2 cellular contexts compared by ENCODE assay signal in the genomic region with DNA sequence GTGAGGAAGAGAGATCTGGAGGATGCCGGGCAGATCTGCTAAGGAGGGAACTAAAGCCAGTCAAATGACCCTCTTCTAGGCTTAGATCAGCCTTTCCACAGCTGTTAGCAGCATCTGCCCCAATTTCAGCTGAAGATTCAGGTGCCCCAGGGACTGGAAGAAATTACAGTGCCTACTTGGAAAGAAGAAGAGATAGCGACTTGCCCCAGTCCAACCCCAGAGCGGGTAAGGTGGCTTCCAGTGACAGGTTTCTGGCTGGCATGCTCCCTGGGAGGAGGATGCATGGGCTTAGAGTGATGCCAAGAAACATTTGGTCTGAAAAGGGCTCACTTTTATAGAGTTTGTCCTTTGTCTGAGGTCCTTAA.
TF ChIP-seq lines count a peak whose summit lies in the region.

No MANE protein-coding gene starts in this region.

TF ChIP-seq in HCT116, 20 proteins besides CTCF, POLR2A, EP300 and RAD21:
- TF ChIP-seq ZFX (IDR thresholded peaks at IDR 0.05) (0 out of 2 replicates have a peak, but pooled peaks have one; percentile 1), SIN3A (IDR thresholded peaks at IDR 0.05; ENCODE audit: low read depth) (no peak)
TF ChIP-seq in HCT116: peak in this region for 1.

TF ChIP-seq in SK-N-SH, 30 proteins besides CTCF, POLR2A, EP300 and RAD21:
- TF ChIP-seq, protein P1, sequence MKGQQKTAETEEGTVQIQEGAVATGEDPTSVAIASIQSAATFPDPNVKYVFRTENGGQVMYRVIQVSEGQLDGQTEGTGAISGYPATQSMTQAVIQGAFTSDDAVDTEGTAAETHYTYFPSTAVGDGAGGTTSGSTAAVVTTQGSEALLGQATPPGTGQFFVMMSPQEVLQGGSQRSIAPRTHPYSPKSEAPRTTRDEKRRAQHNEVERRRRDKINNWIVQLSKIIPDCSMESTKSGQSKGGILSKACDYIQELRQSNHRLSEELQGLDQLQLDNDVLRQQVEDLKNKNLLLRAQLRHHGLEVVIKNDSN (IDR thresholded peaks at IDR 0.05; ENCODE audit: borderline replicate concordance, low read depth) = no peak
- no peak for TF ChIP-seq EZH2phosphoT487 (IDR thresholded peaks at IDR 0.05; ENCODE audit: borderline replicate concordance, low read depth)
- no peak for TF ChIP-seq TEAD4 (IDR thresholded peaks at IDR 0.05; ENCODE audit: borderline replicate concordance, insufficient read depth)
- no peak for TF ChIP-seq NFIC (IDR thresholded peaks at IDR 0.05; ENCODE audit: borderline replicate concordance)
- TF ChIP-seq JUND (IDR thresholded peaks at IDR 0.05) = no peak
- TF ChIP-seq FOXM1 (IDR thresholded peaks at IDR 0.05; ENCODE audit: low read depth) = no peak
- TF ChIP-seq, protein P2, sequence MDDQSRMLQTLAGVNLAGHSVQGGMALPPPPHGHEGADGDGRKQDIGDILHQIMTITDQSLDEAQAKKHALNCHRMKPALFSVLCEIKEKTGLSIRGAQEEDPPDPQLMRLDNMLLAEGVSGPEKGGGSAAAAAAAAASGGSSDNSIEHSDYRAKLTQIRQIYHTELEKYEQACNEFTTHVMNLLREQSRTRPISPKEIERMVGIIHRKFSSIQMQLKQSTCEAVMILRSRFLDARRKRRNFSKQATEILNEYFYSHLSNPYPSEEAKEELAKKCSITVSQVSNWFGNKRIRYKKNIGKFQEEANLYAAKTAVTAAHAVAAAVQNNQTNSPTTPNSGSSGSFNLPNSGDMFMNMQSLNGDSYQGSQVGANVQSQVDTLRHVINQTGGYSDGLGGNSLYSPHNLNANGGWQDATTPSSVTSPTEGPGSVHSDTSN (IDR thresholded peaks at IDR 0.05) = no peak
